ENCODE assay signal across 32 cellular contexts in genomic region chr9:11374961-11375360, GRCh38.
"Had no signal": no experiment of that assay in that cellular context is flagged by ENCODE, and none has a peak within 500 bp of the region (broad histone marks: within the 10 kb centered on the region; RNA-seq: fewer than 3 reads in every experiment).

No MANE protein-coding gene starts in this region.

- H3K27me3 ChIP-seq: ascending aorta, cardiac muscle cell, Peyer's patch, SJSA1 had no signal

- H3K36me3 Mint-ChIP-seq: activated naive CD4-positive, alpha-beta T cell treated with anti-CD3 and anti-CD28 coated beads, Interleukin-2, amount 50 U/mL, for 24 hours; activated naive CD8-positive, alpha-beta T cell treated with anti-CD3 and anti-CD28 coated beads, Interleukin-2, amount 10 ng/mL, durations not matched to agents 7 days and 5 days had no signal

- H3K4me3 ChIP-seq: ascending aorta, cardiac muscle cell, Peyer's patch, SJSA1 had no signal

- H3K27ac Mint-ChIP-seq: activated CD4-positive, alpha-beta T cell treated with anti-CD3 and anti-CD28 coated beads for 36 hours; activated CD4-positive, alpha-beta T cell treated with anti-CD3 and anti-CD28 coated beads, Interleukin-2, amount 10 ng/mL, durations not matched to agents 7 days and 5 days; activated CD8-positive, alpha-beta T cell treated with anti-CD3 and anti-CD28 coated beads, Interleukin-2, amount 10 ng/mL, durations not matched to agents 7 days and 5 days; activated naive CD4-positive, alpha-beta T cell treated with anti-CD3 and anti-CD28 coated beads, Interleukin-2, amount 50 U/mL, for 24 hours; activated naive CD8-positive, alpha-beta T cell treated with anti-CD3 and anti-CD28 coated beads, Interleukin-2, amount 10 ng/mL, durations not matched to agents 7 days and 5 days; activated T-cell treated with anti-CD3 and anti-CD28 coated beads, Interleukin-2, amount 50 U/mL, for 24 hours; activated T-helper 2 cell treated with anti-CD3 and anti-CD28 coated beads, Interferon-gamma antibody, Interleukin-2, Interleukin-4, amounts not matched to agents 10 μg/mL and 5 μg/mL and 100 μg/mL, durations not matched to agents 14 hours and 24 hours and 36 hours; T-helper 1 cell treated with Interleukin-12 subunit alpha and Interleukin-12 subunit beta and Interleukin-4 antibody, amounts not matched to agents 30 μg/mL and 1 μg/mL, for 36 hours; T-helper 2 cell treated with Interferon-gamma antibody and Interleukin-4, amounts not matched to agents 5 μg/mL and 100 μg/mL, for 36 hours had no signal

- H3K9me3 ChIP-seq: ascending aorta, SJSA1, SK-N-SH had no signal

- DNase-seq: activated CD4-positive, alpha-beta T cell treated with anti-CD3 and anti-CD28 coated beads for 36 hours; activated CD4-positive, alpha-beta T cell treated with anti-CD3 and anti-CD28 coated beads, Interleukin-2, amount 10 ng/mL, durations not matched to agents 7 days and 5 days; activated CD4-positive, alpha-beta T cell treated with anti-CD3 and anti-CD28 coated beads, Interleukin-2, amount 50 U/mL, for 48 hours; activated CD8-positive, alpha-beta T cell treated with anti-CD3 and anti-CD28 coated beads, Interleukin-2, amount 10 ng/mL, durations not matched to agents 7 days and 5 days; activated gamma-delta T cell; activated naive CD4-positive, alpha-beta T cell treated with Interleukin-2 at 50 U/mL for 16 hours; activated naive CD8-positive, alpha-beta T cell treated with anti-CD3 and anti-CD28 coated beads, Interleukin-2, amount 10 ng/mL, durations not matched to agents 7 days and 5 days; activated T-cell treated with anti-CD3 and anti-CD28 coated beads, Interleukin-2, amount 50 U/mL, for 24 hours; amygdala; MM.1S; MV-4-11; NCI-H1092; NCI-H1436 treated with DMSO at 0.1 percent for 48 hours; NCI-H1694 treated with DMSO at 0.1 percent for 48 hours; NCI-H2029; NCI-H510A; NCI-H526; NCI-H748 treated with DMSO at 0.1 percent for 48 hours; NK-92 treated with Interleukin-12 subunit alpha and Interleukin-12 subunit beta, amount 100 ng/mL, for 24 hours; PC-3; Peyer's patch; RPMI8226; SHP77 treated with DMSO at 0.1 percent for 48 hours; SK-N-SH had no signal

- H3K27me3 Mint-ChIP-seq: activated CD4-positive, alpha-beta T cell treated with anti-CD3 and anti-CD28 coated beads for 36 hours; activated CD4-positive, alpha-beta T cell treated with anti-CD3 and anti-CD28 coated beads, Interleukin-2, amount 10 ng/mL, durations not matched to agents 7 days and 5 days; activated naive CD4-positive, alpha-beta T cell treated with anti-CD3 and anti-CD28 coated beads, Interleukin-2, amount 50 U/mL, for 24 hours; activated naive CD8-positive, alpha-beta T cell treated with anti-CD3 and anti-CD28 coated beads, Interleukin-2, amount 10 ng/mL, durations not matched to agents 7 days and 5 days; activated T-cell treated with anti-CD3 and anti-CD28 coated beads, Interleukin-2, amount 50 U/mL, for 24 hours had no signal

- H3K27ac ChIP-seq: ascending aorta, cardiac muscle cell, Peyer's patch, SJSA1 had no signal

- H3K4me1 Mint-ChIP-seq: activated CD4-positive, alpha-beta T cell treated with anti-CD3 and anti-CD28 coated beads for 36 hours; activated CD4-positive, alpha-beta T cell treated with anti-CD3 and anti-CD28 coated beads, Interleukin-2, amount 10 ng/mL, durations not matched to agents 7 days and 5 days; activated naive CD4-positive, alpha-beta T cell treated with anti-CD3 and anti-CD28 coated beads, Interleukin-2, amount 50 U/mL, for 24 hours; activated naive CD8-positive, alpha-beta T cell treated with anti-CD3 and anti-CD28 coated beads, Interleukin-2, amount 10 ng/mL, durations not matched to agents 7 days and 5 days had no signal

- H3K36me3 ChIP-seq: ascending aorta, cardiac muscle cell, Peyer's patch, SJSA1 had no signal

- ATAC-seq: activated CD4-positive, alpha-beta T cell treated with anti-CD3 and anti-CD28 coated beads for 36 hours; activated CD4-positive, CD25-positive, alpha-beta regulatory T cell treated with anti-CD3 and anti-CD28 coated beads, Interleukin-2, amount 50 U/mL, for 24 hours; activated CD8-positive, alpha-beta T cell treated with anti-CD3 and anti-CD28 coated beads, Interleukin-2, amount 10 ng/mL, durations not matched to agents 7 days and 5 days; PC-3 had no signal

- H3K4me1 ChIP-seq: ascending aorta, Peyer's patch, SJSA1 had no signal

- H3K4me3 Mint-ChIP-seq: activated CD4-positive, alpha-beta T cell treated with anti-CD3 and anti-CD28 coated beads for 36 hours; activated CD4-positive, alpha-beta T cell treated with anti-CD3 and anti-CD28 coated beads, Interleukin-2, amount 10 ng/mL, durations not matched to agents 7 days and 5 days; activated CD8-positive, alpha-beta T cell treated with anti-CD3 and anti-CD28 coated beads, Interleukin-2, amount 10 ng/mL, durations not matched to agents 7 days and 5 days; activated naive CD4-positive, alpha-beta T cell treated with anti-CD3 and anti-CD28 coated beads, Interleukin-2, amount 50 U/mL, for 24 hours; activated naive CD8-positive, alpha-beta T cell treated with anti-CD3 and anti-CD28 coated beads, Interleukin-2, amount 10 ng/mL, durations not matched to agents 7 days and 5 days; activated T-cell treated with anti-CD3 and anti-CD28 coated beads, Interleukin-2, amount 50 U/mL, for 24 hours; T-helper 1 cell treated with Interleukin-12 subunit alpha and Interleukin-12 subunit beta and Interleukin-4 antibody, amounts not matched to agents 30 μg/mL and 1 μg/mL, for 36 hours; T-helper 2 cell treated with Interferon-gamma antibody and Interleukin-4, amounts not matched to agents 5 μg/mL and 100 μg/mL, for 36 hours had no signal
